In the genomic region with DNA sequence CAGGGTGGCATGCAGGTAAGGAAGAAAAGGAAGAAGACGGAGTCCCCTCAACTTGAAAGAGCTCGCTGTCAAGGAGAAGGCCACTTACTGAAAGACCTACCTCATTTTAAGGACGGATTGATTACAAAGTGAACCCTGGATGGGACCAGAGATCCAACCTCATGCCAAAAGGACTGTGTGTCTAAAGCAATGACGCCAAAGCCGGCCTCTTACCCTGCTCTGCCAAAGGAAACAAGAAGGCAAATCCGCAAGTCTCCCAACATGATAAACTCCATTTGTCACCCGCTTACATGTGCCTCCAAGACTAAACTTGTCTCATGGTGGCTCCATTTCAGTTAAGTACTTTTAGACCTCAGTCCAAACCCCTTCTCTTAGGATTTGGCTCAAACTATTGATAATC, we compare ENCODE assay signal across 21 cellular contexts.
"Had no signal": no experiment of that assay in that cellular context is flagged by ENCODE, and none has a peak within 500 bp of the region (broad histone marks: within the 10 kb centered on the region; RNA-seq: fewer than 3 reads in every experiment).

No MANE protein-coding gene starts in this region.

- H3K27ac ChIP-seq: colonic mucosa, dorsolateral prefrontal cortex, gastrocnemius medialis, parathyroid adenoma, right lobe of liver, SJSA1, skin epidermis had no signal

- ATAC-seq: effector memory CD8-positive, alpha-beta T cell; esophagus mucosa; gastrocnemius medialis; right lobe of liver had no signal

- H3K4me1 ChIP-seq: right lobe of liver had no signal

- H3K9me3 ChIP-seq: colonic mucosa, gastrocnemius medialis, right lobe of liver, SJSA1 had no signal

- DNase-seq: activated B cell treated with CpG ODN at 0.5 μM for 24 hours; activated CD4-positive, alpha-beta T cell treated with anti-CD3 and anti-CD28 coated beads for 48 hours; activated naive CD4-positive, alpha-beta T cell treated with anti-CD3 and anti-CD28 coated beads, Interleukin-2, amount 10 ng/mL, durations not matched to agents 7 days and 5 days; activated T-cell treated with anti-CD3 and anti-CD28 coated beads, Interleukin-2, amount 50 U/mL, for 1 hour; colonic mucosa; dorsolateral prefrontal cortex; effector memory CD8-positive, alpha-beta T cell; gastrocnemius medialis; hypothalamus; nucleus accumbens; right lobe of liver; stimulated activated CD4-positive, alpha-beta T cell treated with anti-CD3 and anti-CD28 coated beads, Interleukin-1b, Interleukin-23, amount 100 ng/mL, for 48 hours; T-helper 1 cell; T-helper 9 cell had no signal

- H3K4me3 ChIP-seq: colonic mucosa, dorsolateral prefrontal cortex, gastrocnemius medialis, right lobe of liver, SJSA1, skin epidermis had no signal

- H3K27me3 ChIP-seq: colonic mucosa, dorsolateral prefrontal cortex, gastrocnemius medialis, right lobe of liver, SJSA1 had no signal

- H3K27me3 Mint-ChIP-seq: activated B cell treated with CpG ODN at 0.5 μM for 24 hours; activated naive CD4-positive, alpha-beta T cell treated with anti-CD3 and anti-CD28 coated beads, Interleukin-2, amount 10 ng/mL, durations not matched to agents 7 days and 5 days; effector memory CD8-positive, alpha-beta T cell; memory B cell; type B pancreatic cell had no signal

- H3K4me3 Mint-ChIP-seq: activated B cell treated with CpG ODN at 0.5 μM for 24 hours; activated naive CD4-positive, alpha-beta T cell treated with anti-CD3 and anti-CD28 coated beads, Interleukin-2, amount 10 ng/mL, durations not matched to agents 7 days and 5 days; effector memory CD8-positive, alpha-beta T cell; memory B cell; type B pancreatic cell had no signal

- H3K9me3 Mint-ChIP-seq: activated B cell treated with CpG ODN at 0.5 μM for 24 hours; activated naive CD4-positive, alpha-beta T cell treated with anti-CD3 and anti-CD28 coated beads, Interleukin-2, amount 10 ng/mL, durations not matched to agents 7 days and 5 days; activated T-helper 2 cell treated with anti-CD3 and anti-CD28 coated beads, Interferon-gamma antibody, Interleukin-2, Interleukin-4, amounts not matched to agents 10 μg/mL and 5 μg/mL and 100 μg/mL, durations not matched to agents 14 hours and 24 hours and 36 hours; effector memory CD8-positive, alpha-beta T cell; memory B cell; type B pancreatic cell had no signal

- H3K27ac Mint-ChIP-seq: activated B cell treated with CpG ODN at 0.5 μM for 24 hours; activated naive CD4-positive, alpha-beta T cell treated with anti-CD3 and anti-CD28 coated beads, Interleukin-2, amount 10 ng/mL, durations not matched to agents 7 days and 5 days; activated T-helper 2 cell treated with anti-CD3 and anti-CD28 coated beads, Interferon-gamma antibody, Interleukin-2, Interleukin-4, amounts not matched to agents 10 μg/mL and 5 μg/mL and 100 μg/mL, durations not matched to agents 14 hours and 24 hours and 36 hours; memory B cell; type B pancreatic cell had no signal

- H3K36me3 ChIP-seq: colonic mucosa, gastrocnemius medialis, right lobe of liver, SJSA1 had no signal
